Comparison of ENCODE assay signal across 15 cellular contexts in genomic region chr2:106176446-106177110, GRCh38. TPM values are rescaled to one million over a fixed set of nuclear protein-coding genes. Genes with fewer than 3 reads are reported as not detected.
DNase-seq lines count a peak whose midpoint lies in the region; ATAC-seq, FAIRE-seq and TF ChIP-seq lines count a peak whose summit lies in the region.
"Had no signal": no experiment of that assay in that cellular context is flagged by ENCODE, and none has a peak within 500 bp of the region (broad histone marks: within the 10 kb centered on the region; RNA-seq: fewer than 3 reads in every experiment).

No MANE protein-coding gene starts in this region.

- H3K4me3 ChIP-seq in BLaER1 (no peak overlapping the region), DND-41 (ENCODE audit: low read depth in 1 of 2, low read length in 2 of 2) (no peak overlapping the region)

- H3K9me3 ChIP-seq in BLaER1 (no peaks in the 10 kb centered on the region), DND-41 (ENCODE audit: insufficient read depth, low read length, severe bottlenecking) (no peaks in the 10 kb centered on the region)

- CTCF ChIA-PET in RWPE1 (lab: Yijun Ruan, JAX), result no interaction called here
- CTCF ChIA-PET in activated CD8-positive, alpha-beta memory T cell treated with anti-CD3 and anti-CD28 coated beads, Interleukin-2, amount 10 ng/mL, durations not matched to agents 7 days and 5 days (lab: Charles Lee), result interaction anchor here (1.0 to 1.6 kb wide), 3 partner anchors 9 to 59 kb away, joined by 3 to 6 read pairs (median 3); no protein-coding TSS in a partner anchor

- H3K4me3 Mint-ChIP-seq in naive B cell, result peak overlapping the region in 2 of 8 donors; percentile 11 to 77
- H3K4me3 Mint-ChIP-seq in activated CD8-positive, alpha-beta memory T cell treated with anti-CD3 and anti-CD28 coated beads, Interleukin-2, amount 10 ng/mL, durations not matched to agents 7 days and 5 days, result no peak overlapping the region

- no peaks in the 10 kb centered on the region for H3K27me3 ChIP-seq in BLaER1
- H3K27me3 ChIP-seq in DND-41 (ENCODE audit: insufficient read depth, low read length, poor library complexity), result no peaks in the 10 kb centered on the region

- H3K27me3 Mint-ChIP-seq in naive B cell, result no peaks in the 10 kb centered on the region
- H3K27me3 Mint-ChIP-seq in activated CD8-positive, alpha-beta memory T cell treated with anti-CD3 and anti-CD28 coated beads, Interleukin-2, amount 10 ng/mL, durations not matched to agents 7 days and 5 days, result no peaks in the 10 kb centered on the region
- H3K27me3 Mint-ChIP-seq: CD8-positive, alpha-beta memory T cell had no signal

- FAIRE-seq in GM19239 (lab: Jason Lieb, UNC), result no peak

- peaks cover 45 to 80% (median 63%) of the 10 kb centered on the region in 3 donors for H3K4me1 Mint-ChIP-seq in naive B cell
- peaks cover 17% of the 10 kb centered on the region for H3K4me1 Mint-ChIP-seq in activated CD8-positive, alpha-beta memory T cell treated with anti-CD3 and anti-CD28 coated beads, Interleukin-2, amount 10 ng/mL, durations not matched to agents 7 days and 5 days

- H3K27ac Mint-ChIP-seq in naive B cell, result peak overlapping the region in 4 of 6 donors; percentile 26 to 88 (median 48)
- no peak overlapping the region for H3K27ac Mint-ChIP-seq in activated CD8-positive, alpha-beta memory T cell treated with anti-CD3 and anti-CD28 coated beads, Interleukin-2, amount 10 ng/mL, durations not matched to agents 7 days and 5 days

- H3K79me2 ChIP-seq in DND-41 (ENCODE audit: insufficient read depth, low read length), result peaks cover 100% of the 10 kb centered on the region

- no peaks in the 10 kb centered on the region for H3K9me3 Mint-ChIP-seq in naive B cell
- no peaks in the 10 kb centered on the region for H3K9me3 Mint-ChIP-seq in activated CD8-positive, alpha-beta memory T cell treated with anti-CD3 and anti-CD28 coated beads, Interleukin-2, amount 10 ng/mL, durations not matched to agents 7 days and 5 days (ENCODE audit: low read depth)
- H3K9me3 Mint-ChIP-seq: CD8-positive, alpha-beta memory T cell had no signal

- ATAC-seq in DND-41 (ENCODE audit: insufficient read depth, low read depth) (peak; percentile 29), naive B cell (ENCODE audit: low read depth in 2 of 2) (no peak), HG03280 (IDR thresholded peaks at IDR 0.05; ENCODE audit: unreplicated experiment) (no peak)
- no peak for ATAC-seq in activated CD8-positive, alpha-beta memory T cell treated with anti-CD3 and anti-CD28 coated beads, Interleukin-2, amount 10 ng/mL, durations not matched to agents 7 days and 5 days

- POLR2A ChIA-PET in RWPE1 (lab: Yijun Ruan, JAX; ENCODE audit: low non-redundant PET), result no interaction called here

- H3K4me1 ChIP-seq in BLaER1, result peaks cover 97% of the 10 kb centered on the region
- H3K4me1 ChIP-seq in DND-41 (ENCODE audit: insufficient read depth, low read length), result no peaks in the 10 kb centered on the region; the same call in 1 of the 2 replicates

- TF ChIP-seq CTCF in DND-41 (IDR thresholded peaks at IDR 0.05; ENCODE audit: borderline replicate concordance, extremely low read depth, low read length, poor library complexity, severe bottlenecking) (no peak), RWPE1 (conservative IDR thresholded peaks at IDR 0.05; ENCODE audit: low read depth) (no peak)

- peaks cover 44% of the 10 kb centered on the region for H3K36me3 ChIP-seq in BLaER1
- H3K36me3 ChIP-seq in DND-41 (ENCODE audit: insufficient read depth, low read length), result peaks cover 22% of the 10 kb centered on the region

- H3K4me2 ChIP-seq in BLaER1 (peak overlapping the region; percentile 82), DND-41 (ENCODE audit: insufficient read depth, low read length) (no peak overlapping the region)

- H3K27ac ChIP-seq in BLaER1, result peak overlapping the region; percentile 76; the same call in 1 of the 2 replicates
- 0 out of 2 replicates have a peak overlapping the region, but pooled peaks have one; percentile 34 for H3K27ac ChIP-seq in DND-41 (ENCODE audit: low read length)
- 0 out of 2 replicates have a peak overlapping the region, but pooled peaks have one; percentile 26 for H3K27ac ChIP-seq in RWPE1

- no peak overlapping the region for H3K9ac ChIP-seq in BLaER1
- no peak overlapping the region for H3K9ac ChIP-seq in DND-41 (ENCODE audit: low read depth, low read length)

- DNase-seq in DND-41 (no peak), RWPE1 (ENCODE audit: low spot score) (no peak), naive B cell (no peak), NCI-H2171 (lab: John Stamatoyannopoulos, UW) (no peak), GM19239 (ENCODE audit: insufficient read length, low spot score) (no peak)
- DNase-seq in activated CD8-positive, alpha-beta memory T cell treated with anti-CD3 and anti-CD28 coated beads, Interleukin-2, amount 10 ng/mL, durations not matched to agents 7 days and 5 days, result no peak
- DNase-seq: CD8-positive, alpha-beta memory T cell; EL; H7; NCI-H1092; NCI-H345; NCI-H526 treated with DMSO at 0.1 percent for 48 hours; OCI-M1 had no signal

- H2AFZ ChIP-seq in DND-41 (ENCODE audit: low read depth, low read length), result no peak overlapping the region

- H3K36me3 Mint-ChIP-seq in naive B cell, result peaks cover 9% of the 10 kb centered on the region in 2 donors
- peaks cover 6% of the 10 kb centered on the region for H3K36me3 Mint-ChIP-seq in activated CD8-positive, alpha-beta memory T cell treated with anti-CD3 and anti-CD28 coated beads, Interleukin-2, amount 10 ng/mL, durations not matched to agents 7 days and 5 days

- H4K20me1 ChIP-seq in BLaER1, result peaks cover 92% of the 10 kb centered on the region
- H4K20me1 ChIP-seq in DND-41 (ENCODE audit: insufficient read depth, low read length), result peaks cover 83% of the 10 kb centered on the region

RNA-seq across cellular contexts. Expression of gene UXS1, which starts 17.5 kb away (rescaled TPM):
- polyA plus RNA-seq in naive B cell (ENCODE audit: low read depth in 6 of 6), result 10 to 100 TPM; 26.8 to 61.0 (median 51.1) TPM
- 100 to 1,000 TPM in 1 of 2 experiments, 10 to 100 TPM in 1; 90.0 to 115 TPM for total RNA-seq in activated CD8-positive, alpha-beta memory T cell treated with anti-CD3 and anti-CD28 coated beads, Interleukin-2, amount 10 ng/mL, durations not matched to agents 7 days and 5 days

Comparison
In these comparisons a context has a peak if more than half of its experiments do, and no peak if none do; other contexts are left out.
1. H3K27ac ChIP-seq: peak in every context shown above with its lines; median percentile 76 in BLaER1; 34 in DND-41; 26 in RWPE1.